8 cellular contexts compared by ENCODE assay signal in the genomic region with DNA sequence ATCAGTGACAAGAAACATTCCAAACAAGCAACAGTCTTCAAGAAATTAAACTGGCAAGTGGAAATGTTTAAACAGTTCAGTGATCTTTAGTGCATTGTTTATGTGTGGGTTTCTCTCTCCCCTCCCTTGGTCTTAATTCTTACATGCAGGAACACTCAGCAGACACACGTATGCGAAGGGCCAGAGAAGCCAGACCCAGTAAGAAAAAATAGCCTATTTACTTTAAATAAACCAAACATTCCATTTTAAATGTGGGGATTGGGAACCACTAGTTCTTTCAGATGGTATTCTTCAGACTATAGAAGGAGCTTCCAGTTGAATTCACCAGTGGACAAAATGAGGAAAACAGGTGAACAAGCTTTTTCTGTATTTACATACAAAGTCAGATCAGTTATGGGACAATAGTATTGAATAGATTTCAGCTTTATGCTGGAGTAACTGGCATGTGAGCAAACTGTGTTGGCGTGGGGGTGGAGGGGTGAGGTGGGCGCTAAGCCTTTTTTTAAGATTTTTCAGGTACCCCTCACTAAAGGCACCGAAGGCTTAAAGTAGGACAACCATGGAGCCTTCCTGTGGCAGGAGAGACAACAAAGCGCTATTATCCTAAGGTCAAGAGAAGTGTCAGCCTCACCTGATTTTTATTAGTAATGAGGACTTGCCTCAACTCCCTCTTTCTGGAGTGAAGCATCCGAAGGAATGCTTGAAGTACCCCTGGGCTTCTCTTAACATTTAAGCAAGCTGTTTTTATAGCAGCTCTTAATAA. TPM values are rescaled to one million over a fixed set of nuclear protein-coding genes. Genes with fewer than 3 reads are reported as not detected.
DNase-seq lines count a peak whose midpoint lies in the region; ATAC-seq and TF ChIP-seq lines count a peak whose summit lies in the region.

No MANE protein-coding gene starts in this region.

- DNase-seq in GM23338 (ENCODE audit: low spot score): no peak
- peak; percentile 44 for DNase-seq in glomerular visceral epithelial cell (ENCODE audit: extremely low spot score)
- no peak for DNase-seq in GOT3 (lab: John Stamatoyannopoulos, UW)
- DNase-seq in DMS 273 (lab: John Stamatoyannopoulos, UW; ENCODE audit: unreplicated experiment): no peak

- H2AFZ ChIP-seq in GM23338: no peak overlapping the region

- no peak overlapping the region for H3K4me3 Mint-ChIP-seq in GM23338

- H3K36me3 ChIP-seq in GM23338 (ENCODE audit: insufficient read depth): peaks cover 57% of the 10 kb centered on the region
- peaks cover 67% of the 10 kb centered on the region for H3K36me3 ChIP-seq in skeletal muscle satellite cell (ENCODE audit: insufficient read depth, low read length)

- H3K9me3 ChIP-seq in skeletal muscle satellite cell (replicated peaks; ENCODE audit: low read length): no peaks in the 10 kb centered on the region

- H3K9me2 ChIP-seq in GM23338 (ENCODE audit: insufficient read depth): no peaks in the 10 kb centered on the region

- ATAC-seq in GM23338 (no peak), SK-N-SH treated with all-trans-retinoic acid at 6 μM for 48 hours (no peak), GM21526 (IDR thresholded peaks at IDR 0.05; ENCODE audit: low FRiP score, unreplicated experiment) (no peak), HG03175 (IDR thresholded peaks at IDR 0.05; ENCODE audit: unreplicated experiment) (no peak)

- H3F3A ChIP-seq in GM23338 (replicated peaks; ENCODE audit: low read depth): peaks cover 74% of the 10 kb centered on the region

- H3K27me3 Mint-ChIP-seq in GM23338 (ENCODE audit: insufficient read depth, low read depth, poor library complexity): peaks cover 58% of the 10 kb centered on the region

- no peaks in the 10 kb centered on the region for H3K27me3 ChIP-seq in GM23338 (ENCODE audit: insufficient read depth)
- no peaks in the 10 kb centered on the region for H3K27me3 ChIP-seq in skeletal muscle satellite cell (ENCODE audit: control insufficient read depth, insufficient read depth, low read length)

- peak overlapping the region; percentile 96 for H3K9ac ChIP-seq in skeletal muscle satellite cell (ENCODE audit: low read depth, low read length)

- peak overlapping the region; percentile 65 for H3K4me3 ChIP-seq in GM23338
- H3K4me3 ChIP-seq in skeletal muscle satellite cell (ENCODE audit: low read length): peak overlapping the region; percentile 88

- peaks cover 25% of the 10 kb centered on the region for H3K4me1 ChIP-seq in GM23338 (ENCODE audit: insufficient read depth)
- H3K4me1 ChIP-seq in skeletal muscle satellite cell (ENCODE audit: control insufficient read depth, insufficient read depth, low read length): peaks cover 6% of the 10 kb centered on the region

- no peaks in the 10 kb centered on the region; the same call in 2 of the 3 replicates for H3K36me3 Mint-ChIP-seq in GM23338 (ENCODE audit: low read depth)

- peak overlapping the region; percentile 84 for H3K4me2 ChIP-seq in GM23338
- peak overlapping the region; percentile 76 for H3K4me2 ChIP-seq in skeletal muscle satellite cell (ENCODE audit: low read length)

- peaks cover 66% of the 10 kb centered on the region for H3K79me2 ChIP-seq in GM23338 (replicated peaks; ENCODE audit: insufficient read depth)

- peaks cover 56% of the 10 kb centered on the region for H4K20me1 ChIP-seq in GM23338 (replicated peaks; ENCODE audit: insufficient read depth)

- H3K27ac ChIP-seq in GM23338 (ENCODE audit: low read depth): peak overlapping the region; percentile 34

- peaks cover 15% of the 10 kb centered on the region; the same call in 2 of the 3 replicates for H3K9me3 Mint-ChIP-seq in GM23338

- peak overlapping the region; percentile 23; the same call in 1 of the 2 replicates for H3K27ac Mint-ChIP-seq in GM23338

- peaks cover 40% of the 10 kb centered on the region for H3K4me1 Mint-ChIP-seq in GM23338

- no peak for TF ChIP-seq CTCF in GM23338 (conservative IDR thresholded peaks at IDR 0.05; ENCODE audit: low read depth in 2 of 2)

TF ChIP-seq in GM23338, 12 proteins besides CTCF, POLR2A, EP300 and RAD21 (continues in another document):
- TF ChIP-seq POLR2AphosphoS5 (IDR thresholded peaks at IDR 0.05; ENCODE audit: low read depth) (peak; percentile 11; the same call in 1 of the 2 replicates), EZH2phosphoT487 (IDR thresholded peaks at IDR 0.05; ENCODE audit: unreplicated experiment) (no peak), ZNF114 (CRISPR knock-in tag; IDR thresholded peaks at IDR 0.05) (no peak), ZNF331 (CRISPR knock-in tag; IDR thresholded peaks at IDR 0.05; ENCODE audit: low read depth) (no peak)

TF ChIP-seq in SK-N-SH treated with all-trans-retinoic acid at 6 μM for 48 hours, 23 proteins besides CTCF, POLR2A, EP300 and RAD21:
- TF ChIP-seq GLIS3 (CRISPR knock-in tag; IDR thresholded peaks at IDR 0.05): peak; percentile 87
- TF ChIP-seq ZC3H10 (CRISPR knock-in tag; IDR thresholded peaks at IDR 0.05): peak; percentile 76; the same call in 1 of the 2 replicates
- TF ChIP-seq RARB (CRISPR knock-in tag; IDR thresholded peaks at IDR 0.05): peak; percentile 68; the same call in 1 of the 2 replicates
- peak; percentile 47 for TF ChIP-seq ZNF8 (CRISPR knock-in tag; IDR thresholded peaks at IDR 0.05)
- peak; percentile 62; the same call in 1 of the 2 replicates for TF ChIP-seq ESRRG (CRISPR knock-in tag; IDR thresholded peaks at IDR 0.05)
- peak; percentile 90 for TF ChIP-seq PATZ1 (CRISPR knock-in tag; IDR thresholded peaks at IDR 0.05; ENCODE audit: borderline replicate concordance)
- TF ChIP-seq CREB5 (CRISPR knock-in tag; IDR thresholded peaks at IDR 0.05; ENCODE audit: low read depth): peak; percentile 80
- no peak for TF ChIP-seq SNAI2 (CRISPR knock-in tag; IDR thresholded peaks at IDR 0.05)
- TF ChIP-seq TOX (CRISPR knock-in tag; IDR thresholded peaks at IDR 0.05; ENCODE audit: borderline replicate concordance): peak; percentile 90; the same call in 1 of the 2 replicates
- TF ChIP-seq ZNF70 (CRISPR knock-in tag; IDR thresholded peaks at IDR 0.05): no peak; the same call in 1 of the 2 replicates
- TF ChIP-seq, protein P1, sequence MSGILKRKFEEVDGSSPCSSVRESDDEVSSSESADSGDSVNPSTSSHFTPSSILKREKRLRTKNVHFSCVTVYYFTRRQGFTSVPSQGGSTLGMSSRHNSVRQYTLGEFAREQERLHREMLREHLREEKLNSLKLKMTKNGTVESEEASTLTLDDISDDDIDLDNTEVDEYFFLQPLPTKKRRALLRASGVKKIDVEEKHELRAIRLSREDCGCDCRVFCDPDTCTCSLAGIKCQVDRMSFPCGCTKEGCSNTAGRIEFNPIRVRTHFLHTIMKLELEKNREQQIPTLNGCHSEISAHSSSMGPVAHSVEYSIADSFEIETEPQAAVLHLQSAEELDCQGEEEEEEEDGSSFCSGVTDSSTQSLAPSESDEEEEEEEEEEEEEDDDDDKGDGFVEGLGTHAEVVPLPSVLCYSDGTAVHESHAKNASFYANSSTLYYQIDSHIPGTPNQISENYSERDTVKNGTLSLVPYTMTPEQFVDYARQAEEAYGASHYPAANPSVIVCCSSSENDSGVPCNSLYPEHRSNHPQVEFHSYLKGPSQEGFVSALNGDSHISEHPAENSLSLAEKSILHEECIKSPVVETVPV (CRISPR knock-in tag; IDR thresholded peaks at IDR 0.05): peak; percentile 74; the same call in 1 of the 2 replicates

RNA-seq across cellular contexts. Expression of gene MALAT1, which starts 6.0 kb away (rescaled TPM):
- total RNA-seq in GM23338 (2014; rRNA removed; shearing (Covaris generic)): 1,789 and 2,206 TPM in 2 replicates
- 4,618 and 6,020 TPM in 2 replicates for polyA plus RNA-seq in GM23338 (2016; fragmentation: Nextera tagmentation; extraction: Ambion mirVana)
- 6,738 and 7,377 TPM in 2 replicates for total RNA-seq in skeletal muscle satellite cell (2012; rRNA removed)

RNA-seq across cellular contexts. Expression of gene SCYL1, which starts 20.0 kb away (rescaled TPM):
- 55.1 and 66.1 TPM in 2 replicates for total RNA-seq in GM23338 (2014; rRNA removed; shearing (Covaris generic))
- 52.7 and 61.7 TPM in 2 replicates for polyA plus RNA-seq in GM23338 (2016; fragmentation: Nextera tagmentation; extraction: Ambion mirVana)
- total RNA-seq in skeletal muscle satellite cell (2012; rRNA removed): 92.8 and 102 TPM in 2 replicates

RNA-seq across cellular contexts. Expression of gene LTBP3, which starts 53.3 kb away (rescaled TPM):
- total RNA-seq in GM23338 (2014; rRNA removed; shearing (Covaris generic)): 29.2 and 29.8 TPM in 2 replicates
- polyA plus RNA-seq in GM23338 (2016; fragmentation: Nextera tagmentation; extraction: Ambion mirVana): 9.5 and 11.9 TPM in 2 replicates
- total RNA-seq in skeletal muscle satellite cell (2012; rRNA removed): 40.0 and 50.7 TPM in 2 replicates
